Comparison of ENCODE assay signal across 17 cellular contexts in genomic region chr1:150708595-150708994, GRCh38. TPM values are rescaled to one million over a fixed set of nuclear protein-coding genes. Genes with fewer than 3 reads are reported as not detected.
DNase-seq lines count a peak whose midpoint lies in the region; ATAC-seq and TF ChIP-seq lines count a peak whose summit lies in the region.
"Had no signal": no experiment of that assay in that cellular context is flagged by ENCODE, and none has a peak within 500 bp of the region (broad histone marks: within the 10 kb centered on the region; RNA-seq: fewer than 3 reads in every experiment).

No MANE protein-coding gene starts in this region.

- TF ChIP-seq CTCF in left lung (IDR thresholded peaks at IDR 0.05) (no peak), colonic mucosa (IDR thresholded peaks at IDR 0.05) (no peak)

- H3K27me3 ChIP-seq in left lung: no peaks in the 10 kb centered on the region
- H3K27me3 ChIP-seq in colonic mucosa: no peaks in the 10 kb centered on the region
- H3K27me3 ChIP-seq: neutrophil, uterus had no signal

- no peak overlapping the region for H3K4me3 Mint-ChIP-seq in activated T-cell treated with anti-CD3 and anti-CD28 coated beads, Interleukin-2, amount 50 U/mL, for 4 hours
- H3K4me3 Mint-ChIP-seq: CD4-positive, alpha-beta T cell; central memory CD8-positive, alpha-beta T cell; endodermal cell; stimulated activated naive CD8-positive, alpha-beta T cell treated with anti-CD3 and anti-CD28 coated beads, Interleukin-15, Interleukin-2, amounts not matched to agents 100 ng/mL and 50 ng/mL, for 24 hours had no signal

- intact Hi-C loops in left lung (cut with DNase I): no loop called here
- intact Hi-C loops in colonic mucosa (cut with DNase I): no loop called here

- DNase-seq in activated T-cell treated with anti-CD3 and anti-CD28 coated beads, Interleukin-2, amount 50 U/mL, for 4 hours: no peak
- DNase-seq in activated T-cell treated with anti-CD3 and anti-CD28 coated beads, Interleukin-2, amount 50 U/mL, for 1 hour: no peak
- peak; percentile 11 to 13 for DNase-seq in stimulated activated CD4-positive, alpha-beta T cell treated with anti-CD3 and anti-CD28 coated beads, Interleukin-2, amount 100 ng/mL, for 48 hours
- no peak for DNase-seq in NCI-H1436 (lab: John Stamatoyannopoulos, UW)
- DNase-seq in left lung: no peak
- DNase-seq in colonic mucosa: no peak
- DNase-seq: CD4-positive, alpha-beta T cell; endodermal cell; hypothalamus; NCI-H774; right cardiac atrium; uterus had no signal

- no peaks in the 10 kb centered on the region for H3K9me3 Mint-ChIP-seq in activated T-cell treated with anti-CD3 and anti-CD28 coated beads, Interleukin-2, amount 50 U/mL, for 4 hours
- H3K9me3 Mint-ChIP-seq: CD4-positive, alpha-beta T cell; central memory CD8-positive, alpha-beta T cell; endodermal cell; stimulated activated naive CD8-positive, alpha-beta T cell treated with anti-CD3 and anti-CD28 coated beads, Interleukin-15, Interleukin-2, amounts not matched to agents 100 ng/mL and 50 ng/mL, for 24 hours had no signal

- H3K36me3 Mint-ChIP-seq in activated T-cell treated with anti-CD3 and anti-CD28 coated beads, Interleukin-2, amount 50 U/mL, for 4 hours (ENCODE audit: insufficient read depth): no peaks in the 10 kb centered on the region

- peak; percentile 48 to 82 for ATAC-seq in activated T-cell treated with anti-CD3 and anti-CD28 coated beads, Interleukin-2, amount 50 U/mL, for 4 hours
- ATAC-seq in GM19043 (IDR thresholded peaks at IDR 0.05; ENCODE audit: low read depth, unreplicated experiment) (peak; percentile 64), HG03108 (IDR thresholded peaks at IDR 0.05; ENCODE audit: unreplicated experiment) (peak; percentile 73), left lung (no peak)
- ATAC-seq: right cardiac atrium had no signal

- H3K4me3 ChIP-seq in left lung (no peak overlapping the region), colonic mucosa (no peak overlapping the region)
- H3K4me3 ChIP-seq: uterus had no signal

- no peak overlapping the region for H3K27ac ChIP-seq in left lung
- H3K27ac ChIP-seq in colonic mucosa: no peak overlapping the region
- H3K27ac ChIP-seq: neutrophil, uterus had no signal

- peaks cover 1% of the 10 kb centered on the region for H3K4me1 Mint-ChIP-seq in activated T-cell treated with anti-CD3 and anti-CD28 coated beads, Interleukin-2, amount 50 U/mL, for 4 hours (ENCODE audit: low read depth)
- H3K4me1 Mint-ChIP-seq: central memory CD8-positive, alpha-beta T cell had no signal

- H3K4me1 ChIP-seq in left lung: no peaks in the 10 kb centered on the region
- no peaks in the 10 kb centered on the region for H3K4me1 ChIP-seq in colonic mucosa
- H3K4me1 ChIP-seq: uterus had no signal

- H3K36me3 ChIP-seq in left lung: no peaks in the 10 kb centered on the region
- no peaks in the 10 kb centered on the region for H3K36me3 ChIP-seq in colonic mucosa
- H3K36me3 ChIP-seq: neutrophil, uterus had no signal

- H3K27me3 Mint-ChIP-seq in activated T-cell treated with anti-CD3 and anti-CD28 coated beads, Interleukin-2, amount 50 U/mL, for 4 hours (ENCODE audit: low read depth): no peaks in the 10 kb centered on the region
- H3K27me3 Mint-ChIP-seq: CD4-positive, alpha-beta T cell; central memory CD8-positive, alpha-beta T cell had no signal

- no peak overlapping the region for H3K9ac ChIP-seq in colonic mucosa (ENCODE audit: low read depth in 2 of 2, low read length in 2 of 2)

- H3K9me3 ChIP-seq in left lung: no peaks in the 10 kb centered on the region
- H3K9me3 ChIP-seq in colonic mucosa: no peaks in the 10 kb centered on the region
- H3K9me3 ChIP-seq: neutrophil, uterus had no signal

RNA-seq across cellular contexts. Expression of gene GOLPH3L, which starts 11.6 kb away (rescaled TPM):
- 10 to 100 TPM; 11.2 to 11.9 (median 11.5) TPM for total RNA-seq in activated T-cell treated with anti-CD3 and anti-CD28 coated beads, Interleukin-2, amount 50 U/mL, for 4 hours
- total RNA-seq in left lung: 10 to 100 TPM; 28.1 to 38.2 TPM
- total RNA-seq in colonic mucosa: 100 to 1,000 TPM in 1 of 2 donors, 10 to 100 TPM in 1; 70.0 to 101 TPM

RNA-seq across cellular contexts. Expression of gene HORMAD1, which starts 12.1 kb away (rescaled TPM):
- total RNA-seq in activated T-cell treated with anti-CD3 and anti-CD28 coated beads, Interleukin-2, amount 50 U/mL, for 4 hours: under 1 TPM in 1 of 3 donors, not detected in 2; 0.16 TPM
- total RNA-seq in left lung: 1 to 10 TPM in 1 of 2 donors, under 1 TPM in 1; 0.38 to 2.5 TPM
- 1 to 10 TPM in 1 of 2 donors, not detected in 1; 1.1 TPM for total RNA-seq in colonic mucosa
- total RNA-seq: CD4-positive, alpha-beta T cell; endodermal cell had no signal

RNA-seq across cellular contexts. Expression of gene CTSS, which starts 57.0 kb away (rescaled TPM):
- total RNA-seq in activated T-cell treated with anti-CD3 and anti-CD28 coated beads, Interleukin-2, amount 50 U/mL, for 4 hours: 10 to 100 TPM; 37.3 to 41.2 (median 37.4) TPM
- total RNA-seq in left lung: 100 to 1,000 TPM; 320 to 473 TPM
- total RNA-seq in colonic mucosa: 100 to 1,000 TPM; 210 to 554 TPM
- total RNA-seq: endodermal cell had no signal

Comparison
In these comparisons a context has a peak if more than half of its experiments do, and no peak if none do; other contexts are left out.
1. DNase-seq: peak in stimulated activated CD4-positive, alpha-beta T cell treated with anti-CD3 and anti-CD28 coated beads, Interleukin-2, amount 100 ng/mL, for 48 hours (2 of 2); none in activated T-cell treated with anti-CD3 and anti-CD28 coated beads, Interleukin-2, amount 50 U/mL, for 4 hours (single experiment), activated T-cell treated with anti-CD3 and anti-CD28 coated beads, Interleukin-2, amount 50 U/mL, for 1 hour (single experiment), NCI-H1436 (single experiment), left lung (0 of 2) and colonic mucosa (single experiment).
2. RNA of gene CTSS, which starts 57.0 kb away (total RNA-seq): 210 to 554 TPM in colonic mucosa and 320 to 473 TPM in left lung; 37.3 to 41.2 TPM in activated T-cell treated with anti-CD3 and anti-CD28 coated beads, Interleukin-2, amount 50 U/mL, for 4 hours; every median in the first group is over 4 times any median in the second.